ENCODE assay signal across 9 cellular contexts in the genomic region with DNA sequence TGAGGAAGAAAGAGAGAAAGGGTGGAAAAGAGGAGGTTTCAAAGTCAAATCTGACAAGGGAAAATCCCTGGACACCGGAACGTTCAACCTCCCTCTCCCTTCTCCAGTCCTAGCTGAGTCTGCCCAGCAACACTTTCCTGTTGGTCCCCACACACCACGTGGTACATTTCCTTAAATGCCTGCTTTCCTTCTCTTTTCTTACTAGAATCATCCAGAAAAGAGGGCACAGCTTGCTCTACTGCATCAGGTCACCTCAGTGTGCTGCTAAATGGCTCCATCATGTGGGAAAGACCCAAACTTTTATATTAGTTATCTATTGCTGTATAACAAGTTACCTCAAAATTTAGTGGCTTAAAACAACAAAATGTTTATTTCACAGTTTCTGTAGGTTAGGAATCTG.
A peak's percentile ranks its signal among the peaks of the same experiment; 100 is the strongest.
DNase-seq lines count a peak whose midpoint lies in the region; ATAC-seq and TF ChIP-seq lines count a peak whose summit lies in the region.
"Had no signal": no experiment of that assay in that cellular context is flagged by ENCODE, and none has a peak within 500 bp of the region (broad histone marks: within the 10 kb centered on the region; RNA-seq: fewer than 3 reads in every experiment).

No MANE protein-coding gene starts in this region.

- H3K4me3 Mint-ChIP-seq in activated CD4-positive, alpha-beta T cell treated with anti-CD3 and anti-CD28 coated beads for 36 hours: no peak overlapping the region

- TF ChIP-seq POLR2A in testis (IDR thresholded peaks at IDR 0.05): no peak

- H3K9me3 ChIP-seq in testis: no peaks in the 10 kb centered on the region

- no peak overlapping the region for H3K27ac Mint-ChIP-seq in activated CD4-positive, alpha-beta T cell treated with anti-CD3 and anti-CD28 coated beads for 36 hours

- no peak for TF ChIP-seq CTCF in testis (IDR thresholded peaks at IDR 0.05)

- H3K36me3 Mint-ChIP-seq in activated CD4-positive, alpha-beta T cell treated with anti-CD3 and anti-CD28 coated beads for 36 hours (ENCODE audit: low read depth): no peaks in the 10 kb centered on the region

- no peaks in the 10 kb centered on the region for H3K4me1 ChIP-seq in testis

- POLR2A ChIA-PET in activated CD4-positive, alpha-beta T cell treated with anti-CD3 and anti-CD28 coated beads for 36 hours (lab: Charles Lee): no interaction called here

- no peaks in the 10 kb centered on the region for H3K27me3 ChIP-seq in testis

- no peaks in the 10 kb centered on the region for H3K27me3 Mint-ChIP-seq in activated CD4-positive, alpha-beta T cell treated with anti-CD3 and anti-CD28 coated beads for 36 hours

- no peaks in the 10 kb centered on the region for H3K4me1 Mint-ChIP-seq in activated CD4-positive, alpha-beta T cell treated with anti-CD3 and anti-CD28 coated beads for 36 hours

- 15 to 23% methylated on average over 3 of the region's 3 CpGs for WGBS in testis, 2 donors

- intact Hi-C loops in activated CD4-positive, alpha-beta T cell treated with anti-CD3 and anti-CD28 coated beads for 36 hours (cut with DNase I, micrococcal nuclease): no loop called here
- intact Hi-C loops in testis (cut with DNase I; ENCODE audit: low total_unique reads): no loop called here

- no peak overlapping the region for H3K4me3 ChIP-seq in testis

- H3K36me3 ChIP-seq in testis (ENCODE audit: low read depth, missing control alignments): no peaks in the 10 kb centered on the region

- peak; percentile 30 for ATAC-seq in activated CD4-positive, alpha-beta T cell treated with anti-CD3 and anti-CD28 coated beads for 36 hours
- no peak for ATAC-seq in HG03280 (IDR thresholded peaks at IDR 0.05; ENCODE audit: unreplicated experiment)
- ATAC-seq in HG02571 (IDR thresholded peaks at IDR 0.05; ENCODE audit: unreplicated experiment): no peak

- CTCF ChIA-PET in activated CD4-positive, alpha-beta T cell treated with anti-CD3 and anti-CD28 coated beads for 36 hours (lab: Charles Lee): interaction anchor here (0.6 to 1.8 kb wide), 2 partner anchors 9 to 279 kb away, joined by 4 read pairs; no protein-coding TSS in a partner anchor

- H3K9me3 Mint-ChIP-seq in activated CD4-positive, alpha-beta T cell treated with anti-CD3 and anti-CD28 coated beads for 36 hours (ENCODE audit: low read depth): no peaks in the 10 kb centered on the region

- H3K27ac ChIP-seq in testis: no peak overlapping the region

- DNase-seq in activated CD4-positive, alpha-beta T cell treated with anti-CD3 and anti-CD28 coated beads for 36 hours: no peak
- no peak for DNase-seq in activated CD4-positive, alpha-beta T cell treated with anti-CD3 and anti-CD28 coated beads for 48 hours
- DNase-seq in NCI-H69 (lab: John Stamatoyannopoulos, UW) (peak; percentile 2), foreskin melanocyte (peak; percentile 37), testis (peak; percentile 43), SHP77 (lab: John Stamatoyannopoulos, UW) (no peak)
- DNase-seq: NCI-H524 had no signal

Comparison
In these comparisons a context has a peak if more than half of its experiments do, and no peak if none do; other contexts are left out.
1. DNase-seq: peak in NCI-H69 (single experiment), foreskin melanocyte (single experiment) and testis (single experiment); none in activated CD4-positive, alpha-beta T cell treated with anti-CD3 and anti-CD28 coated beads for 36 hours (single experiment), activated CD4-positive, alpha-beta T cell treated with anti-CD3 and anti-CD28 coated beads for 48 hours (single experiment) and SHP77 (0 of 2).